In genomic region chr21:34336245-34336644, GRCh38 we compare ENCODE assay signal across 23 cellular contexts. TPM values are rescaled to one million over a fixed set of nuclear protein-coding genes. Genes with fewer than 3 reads are reported as not detected.
DNase-seq lines count a peak whose midpoint lies in the region; ATAC-seq and TF ChIP-seq lines count a peak whose summit lies in the region.
"Had no signal": no experiment of that assay in that cellular context is flagged by ENCODE, and none has a peak within 500 bp of the region (broad histone marks: within the 10 kb centered on the region; RNA-seq: fewer than 3 reads in every experiment).

No MANE protein-coding gene starts in this region.

- H3K27me3 ChIP-seq in SJSA1 (replicated peaks) = no peaks in the 10 kb centered on the region
- H3K27me3 ChIP-seq in sigmoid colon = no peaks in the 10 kb centered on the region
- H3K27me3 ChIP-seq: body of pancreas had no signal

- 76 to 85% methylated on average over 5 of the region's 5 CpGs for WGBS in sigmoid colon, 2 donors

- no peak for TF ChIP-seq POLR2A in sigmoid colon (IDR thresholded peaks at IDR 0.05)

- H3K27ac ChIP-seq in SJSA1 = peak overlapping the region; percentile 78
- H3K27ac ChIP-seq in sigmoid colon = peak overlapping the region in 3 of 4 donors; percentile 18 to 78 (median 69)
- H3K27ac ChIP-seq: body of pancreas had no signal

- intact Hi-C loops in sigmoid colon (cut with DNase I) = no loop called here

- H3K9me3 ChIP-seq in SJSA1 (replicated peaks) (no peaks in the 10 kb centered on the region), sigmoid colon (no peaks in the 10 kb centered on the region)
- H3K9me3 ChIP-seq: body of pancreas had no signal

- no peak for TF ChIP-seq CTCF in AG09319 (IDR thresholded peaks at IDR 0.05; ENCODE audit: low read depth, low read length)
- no peak for TF ChIP-seq CTCF in fibroblast of pulmonary artery (IDR thresholded peaks at IDR 0.05; ENCODE audit: low read length, missing control alignments)
- no peak for TF ChIP-seq CTCF in sigmoid colon (IDR thresholded peaks at IDR 0.05)

- H3K36me3 ChIP-seq in SJSA1 (no peaks in the 10 kb centered on the region), sigmoid colon (no peaks in the 10 kb centered on the region)

- H3K4me1 ChIP-seq in SJSA1 (replicated peaks) = peaks cover 72% of the 10 kb centered on the region
- peaks cover 0 to 36% (median 25%) of the 10 kb centered on the region in 4 donors for H3K4me1 ChIP-seq in sigmoid colon
- H3K4me1 ChIP-seq: body of pancreas had no signal

- ATAC-seq in HG03565 (IDR thresholded peaks at IDR 0.05; ENCODE audit: unreplicated experiment) = no peak
- ATAC-seq: body of pancreas, WTC11 had no signal

- H3K4me3 ChIP-seq in SJSA1 = no peak overlapping the region
- no peak overlapping the region for H3K4me3 ChIP-seq in fibroblast of pulmonary artery (replicated peaks; ENCODE audit: low read depth, low read length)
- no peak overlapping the region for H3K4me3 ChIP-seq in sigmoid colon
- H3K4me3 ChIP-seq: body of pancreas had no signal

- TF ChIP-seq EP300 in sigmoid colon (IDR thresholded peaks at IDR 0.05) = no peak

- peak; percentile 24 for DNase-seq in AG09319 (ENCODE audit: extremely low read depth, low read depth)
- DNase-seq in SJSA1 (ENCODE audit: low read depth in 1 of 2, low spot score in 2 of 2) = no peak
- peak; percentile 11 for DNase-seq in fibroblast of pulmonary artery (ENCODE audit: low read depth)
- DNase-seq in sigmoid colon = no peak
- DNase-seq in D341Med (ENCODE audit: low spot score) = no peak
- no peak for DNase-seq in KG1 (lab: John Stamatoyannopoulos, UW)
- no peak for DNase-seq in HT-29 (ENCODE audit: low spot score)
- DNase-seq: activated CD8-positive, alpha-beta memory T cell treated with anti-CD3 and anti-CD28 coated beads, Interleukin-2, amount 50 U/mL, for 48 hours; activated naive CD8-positive, alpha-beta T cell treated with anti-CD3 and anti-CD28 coated beads, Interleukin-2, amount 10 ng/mL, durations not matched to agents 7 days and 5 days; body of pancreas; effector memory CD4-positive, alpha-beta T cell; H7; Karpas-422; NCI-H1694; RPMI8226; T-helper 9 cell had no signal

RNA-seq across cellular contexts. Expression of gene KCNE2, which starts 27.6 kb away (rescaled TPM):
- total RNA-seq in SJSA1 (2014; rRNA removed; shearing (Covaris generic)) = not detected in 2 replicates
- under 1 TPM in 1 of 4 donors, not detected in 3; 0.99 TPM for total RNA-seq in sigmoid colon
- under 1 TPM in 2 of 3 donors, not detected in 1; 0.61 to 0.92 TPM for polyA plus RNA-seq in sigmoid colon
- total RNA-seq in HT-29 (2014; rRNA removed; shearing (Covaris generic)) = 0.71 TPM in 1 of 2 replicates, not detected in the other
- total RNA-seq: activated naive CD8-positive, alpha-beta T cell treated with anti-CD3 and anti-CD28 coated beads, Interleukin-2, amount 10 ng/mL, durations not matched to agents 7 days and 5 days; activated T-helper 2 cell treated with anti-CD3 and anti-CD28 coated beads, Interferon-gamma antibody, Interleukin-2, Interleukin-4, amounts not matched to agents 10 μg/mL and 5 μg/mL and 100 μg/mL, durations not matched to agents 14 hours and 24 hours and 36 hours; body of pancreas; H7; kidney epithelial cell; lung microvascular endothelial cell; mucosa of gallbladder; subcutaneous adipose tissue had no signal

RNA-seq across cellular contexts. Expression of gene SMIM11, which starts 39.1 kb away (rescaled TPM):
- 2.0 and 7.8 TPM in 2 replicates for total RNA-seq in SJSA1 (2014; rRNA removed; shearing (Covaris generic))
- total RNA-seq in sigmoid colon = 10 to 100 TPM in 2 of 4 donors, 1 to 10 TPM in 2; 3.5 to 14.5 (median 9.3) TPM
- polyA plus RNA-seq in sigmoid colon = 10 to 100 TPM in 1 of 3 donors, 1 to 10 TPM in 1, not detected in 1; 4.3 to 14.6 TPM
- 0.15 and 0.34 TPM in 2 replicates for total RNA-seq in HT-29 (2014; rRNA removed; shearing (Covaris generic))

Comparison
In these comparisons a context has a peak if more than half of its experiments do, and no peak if none do; other contexts are left out.
1. DNase-seq: peak in AG09319 (single experiment) and fibroblast of pulmonary artery (single experiment); none in SJSA1 (0 of 2), sigmoid colon (single experiment), D341Med (single experiment), KG1 (single experiment) and HT-29 (single experiment).